Comparison of ENCODE assay signal across 8 cellular contexts in the genomic region with DNA sequence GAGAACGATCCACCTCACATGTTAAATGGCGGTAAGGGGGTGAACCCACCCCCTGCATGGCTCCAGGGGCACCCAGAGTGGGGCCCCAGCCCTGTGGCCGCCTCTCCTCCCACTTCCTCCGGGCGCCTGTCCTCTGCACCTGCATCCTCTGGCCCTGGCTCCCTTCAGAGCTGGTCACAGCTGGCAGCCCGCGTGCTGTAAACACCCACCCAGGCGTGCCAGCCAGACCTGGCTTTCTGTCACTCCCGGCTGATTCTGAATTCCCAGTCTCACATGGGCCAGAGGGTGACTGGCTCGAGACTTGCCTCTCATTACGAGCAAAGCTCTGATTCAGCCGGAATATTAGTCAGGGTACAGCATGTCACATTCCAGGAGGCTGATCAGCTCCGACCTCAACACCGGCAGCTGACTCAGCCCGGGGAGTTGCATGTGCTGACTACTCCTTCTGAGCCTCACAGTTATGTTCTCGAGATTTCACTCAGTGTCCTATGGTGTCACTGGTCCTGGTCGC.
DNase-seq lines count a peak whose midpoint lies in the region; ATAC-seq and TF ChIP-seq lines count a peak whose summit lies in the region.

No MANE protein-coding gene starts in this region.

- H3K9me3 ChIP-seq in RWPE2 (ENCODE audit: severe bottlenecking): peaks cover 9% of the 10 kb centered on the region

- peak; percentile 49 for ATAC-seq in GM19438 (IDR thresholded peaks at IDR 0.05; ENCODE audit: low read depth, unreplicated experiment)
- ATAC-seq in RWPE2 (ENCODE audit: low read depth): peak; percentile 96
- no peak for ATAC-seq in GM21528 (IDR thresholded peaks at IDR 0.05; ENCODE audit: low FRiP score, unreplicated experiment)

- H3K4me3 ChIP-seq in RWPE2 (ENCODE audit: severe bottlenecking): no peak overlapping the region

- no peaks in the 10 kb centered on the region for H3K36me3 ChIP-seq in RWPE2 (ENCODE audit: low read depth)

- peaks cover 18% of the 10 kb centered on the region for H3K36me3 Mint-ChIP-seq in stimulated activated naive CD8-positive, alpha-beta T cell treated with anti-CD3 and anti-CD28 coated beads, Interleukin-15, Interleukin-2, amounts not matched to agents 100 ng/mL and 50 ng/mL, for 24 hours (ENCODE audit: low read depth)

- TF ChIP-seq CTCF in RWPE2 (IDR thresholded peaks at IDR 0.05; ENCODE audit: poor library complexity, severe bottlenecking): no peak

- H3K4me3 Mint-ChIP-seq in stimulated activated naive CD8-positive, alpha-beta T cell treated with anti-CD3 and anti-CD28 coated beads, Interleukin-15, Interleukin-2, amounts not matched to agents 100 ng/mL and 50 ng/mL, for 24 hours: peak overlapping the region; percentile 30

- H3K4me1 Mint-ChIP-seq in stimulated activated naive CD8-positive, alpha-beta T cell treated with anti-CD3 and anti-CD28 coated beads, Interleukin-15, Interleukin-2, amounts not matched to agents 100 ng/mL and 50 ng/mL, for 24 hours (ENCODE audit: low read depth): peaks cover 71% of the 10 kb centered on the region

- peak overlapping the region; percentile 70 for H3K27ac Mint-ChIP-seq in stimulated activated naive CD8-positive, alpha-beta T cell treated with anti-CD3 and anti-CD28 coated beads, Interleukin-15, Interleukin-2, amounts not matched to agents 100 ng/mL and 50 ng/mL, for 24 hours

- H3K9me3 Mint-ChIP-seq in stimulated activated naive CD8-positive, alpha-beta T cell treated with anti-CD3 and anti-CD28 coated beads, Interleukin-15, Interleukin-2, amounts not matched to agents 100 ng/mL and 50 ng/mL, for 24 hours: peaks cover 14% of the 10 kb centered on the region

- no peaks in the 10 kb centered on the region for H3K27me3 Mint-ChIP-seq in stimulated activated naive CD8-positive, alpha-beta T cell treated with anti-CD3 and anti-CD28 coated beads, Interleukin-15, Interleukin-2, amounts not matched to agents 100 ng/mL and 50 ng/mL, for 24 hours

- DNase-seq in 8988T (peak; percentile 71), RWPE2 (ENCODE audit: low spot score) (peak; percentile 94), lung microvascular endothelial cell (ENCODE audit: low read depth in 2 of 2) (peak; percentile 70 to 97), cerebellum (ENCODE audit: low spot score) (no peak)

- H3K4me1 ChIP-seq in RWPE2 (ENCODE audit: insufficient read depth, poor library complexity, severe bottlenecking): peaks cover 17% of the 10 kb centered on the region

- H3K27ac ChIP-seq in RWPE2 (ENCODE audit: poor library complexity, severe bottlenecking) (peak overlapping the region; percentile 89), cingulate gyrus (ENCODE audit: low read depth, low read length) (peak overlapping the region; percentile 66)

- no peaks in the 10 kb centered on the region for H3K27me3 ChIP-seq in RWPE2 (ENCODE audit: insufficient read depth, poor library complexity, severe bottlenecking)
